ENCODE assay signal across 8 cellular contexts in the genomic region with DNA sequence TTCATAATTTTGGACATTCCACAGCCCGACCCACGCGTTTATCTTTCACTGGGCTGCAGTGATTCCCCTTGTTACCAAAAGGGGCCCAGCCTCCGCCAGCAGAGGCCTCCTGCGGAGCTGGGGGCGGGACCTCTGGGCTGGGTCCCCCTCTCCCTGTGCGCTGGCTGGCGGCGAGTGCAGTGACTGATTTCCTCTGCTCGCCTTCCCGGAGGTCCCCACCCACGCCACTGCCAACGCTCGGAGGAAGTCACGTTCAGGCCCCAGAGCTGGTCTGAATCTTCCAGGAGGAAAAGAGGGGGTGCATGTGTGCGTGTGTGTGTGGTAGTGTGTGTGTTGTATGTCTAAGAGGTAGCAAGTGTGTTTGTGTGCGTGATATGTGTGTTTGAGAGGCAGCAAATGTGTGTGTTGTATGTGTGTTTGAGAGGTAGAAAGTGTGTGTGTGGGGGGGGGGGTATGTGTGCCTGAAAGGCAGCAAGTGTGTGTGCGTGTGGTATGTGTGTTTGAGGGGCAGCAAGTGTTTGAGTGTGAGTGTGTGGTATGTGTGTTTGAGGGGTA. TPM values are rescaled to one million over a fixed set of nuclear protein-coding genes. Genes with fewer than 3 reads are reported as not detected.
DNase-seq lines count a peak whose midpoint lies in the region; TF ChIP-seq lines count a peak whose summit lies in the region.

No MANE protein-coding gene starts in this region.

- TF ChIP-seq POLR2A in esophagus squamous epithelium (IDR thresholded peaks at IDR 0.05) (peak in 1 of 4 donors; percentile 53), thyroid gland (IDR thresholded peaks at IDR 0.05) (no peak)

- H3K9ac ChIP-seq in trophoblast cell (ENCODE audit: low read length), result no peak overlapping the region
- H3K9ac ChIP-seq in Karpas-422 (ENCODE audit: low read length), result no peak overlapping the region

- H3K79me2 ChIP-seq in trophoblast cell (ENCODE audit: control insufficient read depth, insufficient read depth, low read length, poor library complexity), result peaks cover 2% of the 10 kb centered on the region
- no peaks in the 10 kb centered on the region for H3K79me2 ChIP-seq in Karpas-422 (ENCODE audit: low read length)

- H2AFZ ChIP-seq in trophoblast cell (ENCODE audit: insufficient read depth, low read length, poor library complexity) (no peak overlapping the region), Karpas-422 (ENCODE audit: low read length) (no peak overlapping the region; the same call in 1 of the 2 replicates)

- H3K4ac ChIP-seq in trophoblast cell (ENCODE audit: low read depth, low read length), result no peak overlapping the region

- H4K91ac ChIP-seq in trophoblast cell (ENCODE audit: low read depth, low read length), result no peak overlapping the region

- peak overlapping the region; percentile 42 for H2BK12ac ChIP-seq in trophoblast cell (ENCODE audit: low read length)

- H3K4me3 ChIP-seq in esophagus squamous epithelium, result peak overlapping the region in 3 of 4 donors; percentile 8 to 73 (median 9)
- no peak overlapping the region for H3K4me3 ChIP-seq in trophoblast cell (ENCODE audit: low read depth, low read length)
- no peak overlapping the region for H3K4me3 ChIP-seq in thyroid gland (replicated peaks in 1 of 3)
- no peak overlapping the region for H3K4me3 ChIP-seq in Karpas-422 (ENCODE audit: low read length)

- no peaks in the 10 kb centered on the region for H4K20me1 ChIP-seq in Karpas-422 (ENCODE audit: insufficient read depth, low read depth, low read length)

- H2AK5ac ChIP-seq in trophoblast cell (ENCODE audit: low read length), result peak overlapping the region; percentile 32

- H3K9me3 ChIP-seq in esophagus squamous epithelium (no peaks in the 10 kb centered on the region), trophoblast cell (ENCODE audit: insufficient read depth, low read depth, low read length) (peaks cover 4% of the 10 kb centered on the region), thyroid gland (no peaks in the 10 kb centered on the region), Karpas-422 (ENCODE audit: low read length) (no peaks in the 10 kb centered on the region)

- CTCF ChIA-PET in HEK293T (lab: Yijun Ruan, JAX), result no interaction called here

- DNase-seq in HEK293T (ENCODE audit: extremely low spot score), result peak; percentile 82
- DNase-seq in activated CD8-positive, alpha-beta memory T cell treated with anti-CD3 and anti-CD28 coated beads, Interleukin-2, amount 50 U/mL, for 48 hours, result peak; percentile 89
- peak; percentile 33 for DNase-seq in esophagus squamous epithelium (lab: John Stamatoyannopoulos, UW)
- peak; percentile 45 to 49 for DNase-seq in trophoblast cell
- DNase-seq in thyroid gland, result peak; percentile 36 to 50
- no peak for DNase-seq in SIG-M5 (lab: John Stamatoyannopoulos, UW)
- no peak for DNase-seq in Karpas-422
- DNase-seq in cortex of kidney (lab: John Stamatoyannopoulos, UW), result no peak

- no peak overlapping the region for H3K18ac ChIP-seq in trophoblast cell (ENCODE audit: low read length)

- H2BK5ac ChIP-seq in trophoblast cell (ENCODE audit: low read depth, low read length, poor library complexity), result no peak overlapping the region

- no peak overlapping the region for H3K23ac ChIP-seq in trophoblast cell (ENCODE audit: low read length)

- H3K27me3 ChIP-seq in esophagus squamous epithelium, result no peaks in the 10 kb centered on the region
- no peaks in the 10 kb centered on the region for H3K27me3 ChIP-seq in trophoblast cell (ENCODE audit: insufficient read depth, low read length)
- H3K27me3 ChIP-seq in thyroid gland, result no peaks in the 10 kb centered on the region
- H3K27me3 ChIP-seq in Karpas-422 (ENCODE audit: low read length), result no peaks in the 10 kb centered on the region

- H3K9me2 ChIP-seq in Karpas-422 (replicated peaks; ENCODE audit: insufficient read depth, low read length), result no peaks in the 10 kb centered on the region

- no peak overlapping the region for H3K4me2 ChIP-seq in trophoblast cell (ENCODE audit: low read length)
- H3K4me2 ChIP-seq in Karpas-422 (ENCODE audit: low read depth, low read length, poor library complexity, severe bottlenecking), result no peak overlapping the region

- H3K36me3 ChIP-seq in esophagus squamous epithelium (no peaks in the 10 kb centered on the region), trophoblast cell (ENCODE audit: control insufficient read depth in 1 of 2, insufficient read depth in 2 of 2, low read length in 2 of 2) (no peaks in the 10 kb centered on the region), thyroid gland (no peaks in the 10 kb centered on the region), Karpas-422 (ENCODE audit: insufficient read depth, low read length) (no peaks in the 10 kb centered on the region)

- intact Hi-C loops in esophagus squamous epithelium (cut with DNase I) (no loop called here), thyroid gland (cut with DNase I) (no loop called here)

- no peak overlapping the region for H4K12ac ChIP-seq in trophoblast cell (ENCODE audit: low read depth, low read length)

- peak overlapping the region; percentile 21 for H3K14ac ChIP-seq in trophoblast cell (ENCODE audit: low read length)

- TF ChIP-seq CTCF in esophagus squamous epithelium (IDR thresholded peaks at IDR 0.05) (no peak), thyroid gland (IDR thresholded peaks at IDR 0.05) (no peak)

- POLR2A ChIA-PET in HEK293T (lab: Yijun Ruan, JAX), result no interaction called here

- H3K79me1 ChIP-seq in trophoblast cell (ENCODE audit: low read length), result peaks cover 5% of the 10 kb centered on the region

- no peak overlapping the region for H2BK120ac ChIP-seq in trophoblast cell (ENCODE audit: insufficient read depth, low read length, poor library complexity)

- H3K27ac ChIP-seq in esophagus squamous epithelium, result peak overlapping the region; percentile 91 to 98 (median 94)
- no peak overlapping the region for H3K27ac ChIP-seq in trophoblast cell (ENCODE audit: low read depth, low read length)
- peak overlapping the region in 2 of 3 donors; percentile 22 to 91 for H3K27ac ChIP-seq in thyroid gland
- H3K27ac ChIP-seq in Karpas-422 (ENCODE audit: low read length), result no peak overlapping the region

- 47 to 59% methylated on average over 3 to 14 of the region's 18 CpGs for WGBS in esophagus squamous epithelium, 2 donors
- 100% methylated on average over 1 of the region's 18 CpGs for WGBS in trophoblast cell (ENCODE audit: extremely low coverage, insufficient coverage, insufficient read length)
- 69 to 70% methylated on average over 18 of the region's 18 CpGs for WGBS in thyroid gland, 2 donors

- H4K8ac ChIP-seq in trophoblast cell (ENCODE audit: low read depth, low read length), result no peak overlapping the region

- H3K4me1 ChIP-seq in esophagus squamous epithelium, result peaks cover 9 to 40% (median 10%) of the 10 kb centered on the region in 3 donors
- peaks cover 4 to 8% of the 10 kb centered on the region in 2 experiments for H3K4me1 ChIP-seq in trophoblast cell (ENCODE audit: control insufficient read depth in 1 of 2, insufficient read depth in 2 of 2, low read length in 2 of 2)
- peaks cover 0 to 10% of the 10 kb centered on the region in 2 donors for H3K4me1 ChIP-seq in thyroid gland
- H3K4me1 ChIP-seq in Karpas-422 (ENCODE audit: low read length), result no peaks in the 10 kb centered on the region

TF ChIP-seq in HEK293T, 16 proteins besides CTCF, POLR2A, EP300 and RAD21:
- TF ChIP-seq L3MBTL2 (conservative IDR thresholded peaks at IDR 0.05) (0 out of 2 replicates have a peak, but pooled peaks have one; percentile 14), FOXK2 (IDR thresholded peaks at IDR 0.05) (no peak), SP1 (IDR thresholded peaks at IDR 0.05) (no peak), TARDBP (IDR thresholded peaks at IDR 0.05) (no peak), LEF1 (IDR thresholded peaks at IDR 0.05; ENCODE audit: borderline replicate concordance) (no peak), BHLHE40 (IDR thresholded peaks at IDR 0.05; ENCODE audit: borderline replicate concordance) (no peak)
- TF ChIP-seq, protein P1, sequence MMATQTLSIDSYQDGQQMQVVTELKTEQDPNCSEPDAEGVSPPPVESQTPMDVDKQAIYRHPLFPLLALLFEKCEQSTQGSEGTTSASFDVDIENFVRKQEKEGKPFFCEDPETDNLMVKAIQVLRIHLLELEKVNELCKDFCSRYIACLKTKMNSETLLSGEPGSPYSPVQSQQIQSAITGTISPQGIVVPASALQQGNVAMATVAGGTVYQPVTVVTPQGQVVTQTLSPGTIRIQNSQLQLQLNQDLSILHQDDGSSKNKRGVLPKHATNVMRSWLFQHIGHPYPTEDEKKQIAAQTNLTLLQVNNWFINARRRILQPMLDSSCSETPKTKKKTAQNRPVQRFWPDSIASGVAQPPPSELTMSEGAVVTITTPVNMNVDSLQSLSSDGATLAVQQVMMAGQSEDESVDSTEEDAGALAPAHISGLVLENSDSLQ (IDR thresholded peaks at IDR 0.05), result peak; percentile 42; the same call in 1 of the 2 replicates
TF ChIP-seq in HEK293T: peak in this region for 2.

RNA-seq across cellular contexts. Expression of a gene that starts 35.0 kb away (rescaled TPM):
- total RNA-seq in esophagus squamous epithelium (10 to 100 TPM; 59.7 to 92.7 (median 64.1) TPM), thyroid gland (100 to 1,000 TPM; 102 to 165 (median 120) TPM)
- 35.4 and 36.0 TPM in 2 replicates for polyA plus RNA-seq in trophoblast cell (2013)
- 19.6 and 33.7 TPM in 2 replicates for total RNA-seq in Karpas-422 (2014; rRNA removed; shearing (Covaris generic); ENCODE audit: low replicate concordance)

Comparison
In these comparisons a context has a peak if more than half of its experiments do, and no peak if none do; other contexts are left out.
1. DNase-seq: peak in HEK293T (single experiment), activated CD8-positive, alpha-beta memory T cell treated with anti-CD3 and anti-CD28 coated beads, Interleukin-2, amount 50 U/mL, for 48 hours (single experiment), esophagus squamous epithelium (single experiment), trophoblast cell (2 of 2) and thyroid gland (2 of 2); none in SIG-M5 (single experiment), Karpas-422 (single experiment) and cortex of kidney (single experiment).
2. H3K27ac ChIP-seq: peak in esophagus squamous epithelium (4 of 4) and thyroid gland (2 of 3); none in trophoblast cell (single experiment) and Karpas-422 (single experiment).
3. H3K4me3 ChIP-seq: peak in esophagus squamous epithelium (3 of 4); none in trophoblast cell (single experiment), thyroid gland (0 of 3) and Karpas-422 (single experiment).